Comparison of ENCODE assay signal across 8 cellular contexts in genomic region chr20:1465470-1466210, GRCh38.
DNase-seq lines count a peak whose midpoint lies in the region; ATAC-seq and TF ChIP-seq lines count a peak whose summit lies in the region.

No MANE protein-coding gene starts in this region.

- ATAC-seq in GM19035 (IDR thresholded peaks at IDR 0.05; ENCODE audit: unreplicated experiment) = no peak
- no peak for ATAC-seq in HG03097 (IDR thresholded peaks at IDR 0.05; ENCODE audit: low FRiP score, unreplicated experiment)

- TF ChIP-seq CTCF in 22Rv1 (IDR thresholded peaks at IDR 0.05) (no peak), cardiac fibroblast (IDR thresholded peaks at IDR 0.05; ENCODE audit: low read depth, low read length) (no peak)

- H3K36me3 ChIP-seq in HUES6 (ENCODE audit: control insufficient read depth, insufficient read depth, low read length) (peaks cover 46% of the 10 kb centered on the region), mucosa of stomach (ENCODE audit: control insufficient read depth, insufficient read depth, low read length) (no peaks in the 10 kb centered on the region)

- H3K27ac ChIP-seq in 22Rv1 = peak overlapping the region; percentile 70
- H3K27ac ChIP-seq in HUES6 (ENCODE audit: low read depth, low read length) = peak overlapping the region; percentile 96

- H3K4me1 ChIP-seq in HUES6 (ENCODE audit: control insufficient read depth, insufficient read depth, low read length) = peaks cover 18% of the 10 kb centered on the region
- H3K4me1 ChIP-seq in mucosa of stomach (ENCODE audit: control insufficient read depth, insufficient read depth, low read length) = peaks cover 46% of the 10 kb centered on the region

- H3K9me3 ChIP-seq in HUES6 (ENCODE audit: control insufficient read depth, insufficient read depth, low read depth, low read length) (no peaks in the 10 kb centered on the region), mucosa of stomach (ENCODE audit: control insufficient read depth, low read length) (no peaks in the 10 kb centered on the region)

- H3K4me3 ChIP-seq in HUES6 (ENCODE audit: low read depth, low read length) (peak overlapping the region; percentile 99), cardiac fibroblast (replicated peaks in 1 of 2; ENCODE audit: low read depth in 2 of 2, low read length in 2 of 2) (peak overlapping the region; percentile 76 to 93), mucosa of stomach (ENCODE audit: low read length) (peak overlapping the region; percentile 57)

- peak overlapping the region; percentile 92 for H3K9ac ChIP-seq in HUES6 (ENCODE audit: low read length)
- H3K9ac ChIP-seq in mucosa of stomach (ENCODE audit: low read length) = peak overlapping the region; percentile 69

- no peaks in the 10 kb centered on the region for H3K27me3 ChIP-seq in HUES6 (ENCODE audit: control insufficient read depth, insufficient read depth, low read length)
- no peaks in the 10 kb centered on the region for H3K27me3 ChIP-seq in mucosa of stomach (ENCODE audit: control insufficient read depth, insufficient read depth, low read length)

- DNase-seq in cardiac fibroblast (ENCODE audit: low read depth in 2 of 2) (no peak), HK-2 (ENCODE audit: unreplicated experiment) (no peak), NCI-H187 treated with DMSO at 0.1 percent for 48 hours (lab: John Stamatoyannopoulos, UW) (no peak)
